ENCODE assay signal across 25 cellular contexts in genomic region chr11:38425578-38425977, GRCh38.
DNase-seq lines count a peak whose midpoint lies in the region; ATAC-seq and TF ChIP-seq lines count a peak whose summit lies in the region.
"Had no signal": no experiment of that assay in that cellular context is flagged by ENCODE, and none has a peak within 500 bp of the region (broad histone marks: within the 10 kb centered on the region; RNA-seq: fewer than 3 reads in every experiment).

No MANE protein-coding gene starts in this region.

- H3K4me1 ChIP-seq in H9 (ENCODE audit: insufficient read depth, low read length) (no peaks in the 10 kb centered on the region), mesendoderm (ENCODE audit: control insufficient read depth, low read depth, low read length) (no peaks in the 10 kb centered on the region)
- H3K4me1 ChIP-seq: BE2C, BLaER1 had no signal

- H2AK5ac ChIP-seq in H9 (ENCODE audit: insufficient read length, low read length) = no peak overlapping the region
- H2AK5ac ChIP-seq in mesendoderm (ENCODE audit: low read length) = no peak overlapping the region

- H2BK5ac ChIP-seq in H9 (ENCODE audit: insufficient read length, low read length) (no peak overlapping the region), mesendoderm (ENCODE audit: low read length) (no peak overlapping the region)

- peak overlapping the region; percentile 45 for H2BK12ac ChIP-seq in H9 (ENCODE audit: insufficient read length, low read depth, low read length)

- H3K56ac ChIP-seq in H9 (ENCODE audit: insufficient read length, low read depth, low read length) = no peak overlapping the region
- no peak overlapping the region for H3K56ac ChIP-seq in mesendoderm (ENCODE audit: low read length)

- TF ChIP-seq CTCF in H9 (conservative IDR thresholded peaks at IDR 0.05) (no peak), neural crest cell (conservative IDR thresholded peaks at IDR 0.05) (no peak)

- H3K79me2 ChIP-seq in H9 (ENCODE audit: insufficient read depth, low read length) (no peaks in the 10 kb centered on the region), mesendoderm (ENCODE audit: control insufficient read depth, insufficient read depth, low read length) (no peaks in the 10 kb centered on the region)

- H3K23me2 ChIP-seq in H9 (ENCODE audit: insufficient read length, low read depth, low read length, poor library complexity, severe bottlenecking) = no peaks in the 10 kb centered on the region

- H3K4me1 Mint-ChIP-seq in H9 = no peaks in the 10 kb centered on the region
- H3K4me1 Mint-ChIP-seq in neural crest cell = no peaks in the 10 kb centered on the region
- no peaks in the 10 kb centered on the region for H3K4me1 Mint-ChIP-seq in stimulated activated memory B cell treated with anti-CD40 and anti-IgM and Interleukin-4, amounts not matched to agents 10 μg/mL and 1 μg/mL and 100 μg/mL, for 72 hours
- H3K4me1 Mint-ChIP-seq: CD14-positive monocyte; CD4-positive, alpha-beta memory T cell; CD4-positive, CD25-positive, alpha-beta regulatory T cell; CD8-positive, alpha-beta memory T cell had no signal

- H3K18ac ChIP-seq in H9 (ENCODE audit: insufficient read length, low read depth, low read length) (no peak overlapping the region), mesendoderm (ENCODE audit: low read length) (no peak overlapping the region)

- no peak overlapping the region for H3K14ac ChIP-seq in H9 (ENCODE audit: insufficient read depth, low read length)

- H4K5ac ChIP-seq in H9 (ENCODE audit: insufficient read length, low read depth, low read length) (no peak overlapping the region), mesendoderm (ENCODE audit: low read length) (no peak overlapping the region)

- H3K27ac ChIP-seq in H9 (ENCODE audit: insufficient read length, low read depth, low read length) = no peak overlapping the region
- H3K27ac ChIP-seq in mesendoderm (ENCODE audit: low read depth, low read length) = no peak overlapping the region
- H3K27ac ChIP-seq: BLaER1 had no signal

- H3K4me2 ChIP-seq in H9 (ENCODE audit: insufficient read depth, insufficient read length, low read length) (no peak overlapping the region), mesendoderm (ENCODE audit: low read length) (no peak overlapping the region)
- H3K4me2 ChIP-seq: BLaER1 had no signal

- no CpG with 5 or more reads among the region's 3 CpGs for WGBS in H9 (ENCODE audit: extremely low coverage, insufficient read length, low lambda C conversion rate)
- no CpG with 5 or more reads among the region's 3 CpGs for WGBS in mesendoderm (ENCODE audit: extremely low coverage, insufficient coverage, low lambda C conversion rate)

- H3K36me3 Mint-ChIP-seq in H9 (ENCODE audit: insufficient read depth in 1 of 3, low read depth in 3 of 3) = peaks cover 0 to 3% (median 2%) of the 10 kb centered on the region in 3 experiments; a peak in 3 of 7 replicates
- H3K36me3 Mint-ChIP-seq in neural crest cell (ENCODE audit: low read depth) = peaks cover 2% of the 10 kb centered on the region
- H3K36me3 Mint-ChIP-seq in stimulated activated memory B cell treated with anti-CD40 and anti-IgM and Interleukin-4, amounts not matched to agents 10 μg/mL and 1 μg/mL and 100 μg/mL, for 72 hours = no peaks in the 10 kb centered on the region
- H3K36me3 Mint-ChIP-seq: CD14-positive monocyte; CD4-positive, alpha-beta memory T cell; CD4-positive, CD25-positive, alpha-beta regulatory T cell; CD8-positive, alpha-beta memory T cell had no signal

- H3K9me3 Mint-ChIP-seq in H9 = no peaks in the 10 kb centered on the region; a peak in 3 of 5 replicates
- H3K9me3 Mint-ChIP-seq in neural crest cell = no peaks in the 10 kb centered on the region
- peaks cover 3% of the 10 kb centered on the region for H3K9me3 Mint-ChIP-seq in stimulated activated memory B cell treated with anti-CD40 and anti-IgM and Interleukin-4, amounts not matched to agents 10 μg/mL and 1 μg/mL and 100 μg/mL, for 72 hours

- H3K4me3 Mint-ChIP-seq in H9 (no peak overlapping the region), neural crest cell (no peak overlapping the region)
- no peak overlapping the region for H3K4me3 Mint-ChIP-seq in stimulated activated memory B cell treated with anti-CD40 and anti-IgM and Interleukin-4, amounts not matched to agents 10 μg/mL and 1 μg/mL and 100 μg/mL, for 72 hours
- H3K4me3 Mint-ChIP-seq: CD14-positive monocyte; CD4-positive, alpha-beta memory T cell; CD4-positive, CD25-positive, alpha-beta regulatory T cell; CD8-positive, alpha-beta memory T cell had no signal

- no peak overlapping the region for H3T11ph ChIP-seq in H9 (ENCODE audit: low read length)

- DNase-seq in H9 = no peak
- peak; percentile 73 for DNase-seq in NCI-H2227 (lab: John Stamatoyannopoulos, UW; ENCODE audit: unreplicated experiment)
- peak; percentile 36 for DNase-seq in myocyte (ENCODE audit: low read depth)
- DNase-seq in neural crest cell (ENCODE audit: low read depth, low spot score) = no peak
- no peak for DNase-seq in mesendoderm
- no peak for DNase-seq in NCI-H1092 treated with DMSO at 0.1 percent for 48 hours (lab: John Stamatoyannopoulos, UW)
- DNase-seq: 8988T; ACHN; BE2C; C1 segment of cervical spinal cord; CD4-positive, alpha-beta memory T cell; CD4-positive, CD25-positive, alpha-beta regulatory T cell; CD8-positive, alpha-beta memory T cell; COR-L47; DMS 273 treated with DMSO at 0.1 percent for 48 hours; DMS153; DMS53; DMS79; DND-41; EL; GDM1 had no signal

- no peak overlapping the region for H3K4ac ChIP-seq in H9 (ENCODE audit: low read depth, low read length)
- no peak overlapping the region for H3K4ac ChIP-seq in mesendoderm (ENCODE audit: low read depth, low read length)

- no peak overlapping the region for H4K8ac ChIP-seq in H9 (replicated peaks; ENCODE audit: insufficient read length, low read depth, low read length)
- no peak overlapping the region for H4K8ac ChIP-seq in mesendoderm (ENCODE audit: low read depth, low read length)

- H2BK15ac ChIP-seq in H9 (ENCODE audit: low read depth, low read length) = no peak overlapping the region
- no peak overlapping the region for H2BK15ac ChIP-seq in mesendoderm (replicated peaks; ENCODE audit: low read depth)

- H3K79me1 ChIP-seq in H9 (ENCODE audit: insufficient read depth, low read depth, low read length, poor library complexity, severe bottlenecking) (no peaks in the 10 kb centered on the region), mesendoderm (ENCODE audit: low read length) (no peaks in the 10 kb centered on the region)

- H3K27me3 Mint-ChIP-seq in H9 (ENCODE audit: low read depth) (no peaks in the 10 kb centered on the region), neural crest cell (ENCODE audit: low read depth) (no peaks in the 10 kb centered on the region)
- no peaks in the 10 kb centered on the region for H3K27me3 Mint-ChIP-seq in stimulated activated memory B cell treated with anti-CD40 and anti-IgM and Interleukin-4, amounts not matched to agents 10 μg/mL and 1 μg/mL and 100 μg/mL, for 72 hours
- H3K27me3 Mint-ChIP-seq: CD4-positive, alpha-beta memory T cell; CD4-positive, CD25-positive, alpha-beta regulatory T cell; CD8-positive, alpha-beta memory T cell had no signal

- H4K91ac ChIP-seq in H9 (ENCODE audit: insufficient read length, low read depth, low read length) = no peak overlapping the region

- ATAC-seq in stimulated activated memory B cell treated with anti-CD40 and anti-IgM and Interleukin-4, amounts not matched to agents 10 μg/mL and 1 μg/mL and 100 μg/mL, for 72 hours = no peak
- ATAC-seq: GM12878 had no signal

- no peak overlapping the region for H3K23ac ChIP-seq in H9 (ENCODE audit: insufficient read length, low read depth, low read length)
- H3K23ac ChIP-seq in mesendoderm (ENCODE audit: low read length) = no peak overlapping the region

- no peaks in the 10 kb centered on the region for H3K36me3 ChIP-seq in mesendoderm (ENCODE audit: control insufficient read depth, insufficient read depth, low read length)
- H3K36me3 ChIP-seq: BE2C, BLaER1 had no signal

- no peak overlapping the region for H2BK20ac ChIP-seq in H9 (ENCODE audit: low read depth, low read length, poor library complexity, severe bottlenecking)

- H3K27ac Mint-ChIP-seq in H9 (no peak overlapping the region), neural crest cell (ENCODE audit: unreplicated experiment) (peak overlapping the region; percentile 72)
- no peak overlapping the region for H3K27ac Mint-ChIP-seq in stimulated activated memory B cell treated with anti-CD40 and anti-IgM and Interleukin-4, amounts not matched to agents 10 μg/mL and 1 μg/mL and 100 μg/mL, for 72 hours
- H3K27ac Mint-ChIP-seq: CD14-positive monocyte; CD4-positive, alpha-beta memory T cell; CD4-positive, CD25-positive, alpha-beta regulatory T cell; CD8-positive, alpha-beta memory T cell had no signal

- no peak overlapping the region for H3K9ac ChIP-seq in H9 (ENCODE audit: extremely low read depth, insufficient read length, low read length)
- H3K9ac ChIP-seq in mesendoderm (ENCODE audit: low read length) = no peak overlapping the region
- H3K9ac ChIP-seq: BLaER1 had no signal

- no peaks in the 10 kb centered on the region for H4K20me1 ChIP-seq in H9 (ENCODE audit: control insufficient read depth, insufficient read depth, insufficient read length)
- H4K20me1 ChIP-seq: BLaER1 had no signal

- no peak overlapping the region for H2AFZ ChIP-seq in H9 (ENCODE audit: low read length)

- H2BK120ac ChIP-seq in H9 (ENCODE audit: low read depth, low read length, poor library complexity, severe bottlenecking) = no peak overlapping the region
- H2BK120ac ChIP-seq in mesendoderm (ENCODE audit: low read depth, low read length) = no peak overlapping the region

- H3K4me3 ChIP-seq in mesendoderm (ENCODE audit: low read length) = no peak overlapping the region
- H3K4me3 ChIP-seq: BLaER1, GM12878 had no signal

- H3K27me3 ChIP-seq in H9 (ENCODE audit: insufficient read depth, low read length) = no peaks in the 10 kb centered on the region
- H3K27me3 ChIP-seq in mesendoderm (ENCODE audit: insufficient read depth, low read length, poor library complexity) = no peaks in the 10 kb centered on the region
- H3K27me3 ChIP-seq: BE2C, BLaER1 had no signal

- no peaks in the 10 kb centered on the region for H3K9me3 ChIP-seq in H9 (ENCODE audit: control insufficient read depth, low read depth, low read length)
- H3K9me3 ChIP-seq: BE2C, BLaER1 had no signal

Comparison
In these comparisons a context has a peak if more than half of its experiments do, and no peak if none do; other contexts are left out.
1. DNase-seq: peak in NCI-H2227 (single experiment) and myocyte (single experiment); none in H9 (single experiment), neural crest cell (single experiment), mesendoderm (single experiment) and NCI-H1092 treated with DMSO at 0.1 percent for 48 hours (single experiment).